In the genomic region with DNA sequence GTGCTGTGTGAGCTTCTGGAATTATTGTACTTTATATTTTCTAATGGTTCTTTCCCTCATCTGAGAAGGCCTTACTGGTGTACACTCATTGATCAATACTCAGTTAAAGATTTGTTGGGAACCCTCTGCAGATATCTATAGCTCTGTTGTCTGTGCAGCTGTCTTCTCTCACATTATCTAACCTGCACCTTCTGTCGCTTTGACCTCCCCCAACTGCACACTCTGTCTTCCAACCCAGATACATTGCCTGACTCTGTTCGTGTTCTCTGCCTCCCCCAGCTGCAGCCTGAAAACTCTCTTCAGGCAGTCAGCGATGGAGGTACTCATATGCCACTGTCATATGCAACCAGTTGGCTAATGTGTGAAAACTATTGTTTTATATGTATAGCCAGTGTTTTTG, we compare ENCODE assay signal across 28 cellular contexts.
"Had no signal": no experiment of that assay in that cellular context is flagged by ENCODE, and none has a peak within 500 bp of the region (broad histone marks: within the 10 kb centered on the region; RNA-seq: fewer than 3 reads in every experiment).

No MANE protein-coding gene starts in this region.

- DNase-seq: activated CD4-positive, alpha-beta memory T cell treated with anti-CD3 and anti-CD28 coated beads, Interleukin-2, amount 10 ng/mL, durations not matched to agents 7 days and 5 days; activated CD4-positive, alpha-beta T cell treated with anti-CD3 and anti-CD28 coated beads for 1 hour; activated CD4-positive, alpha-beta T cell treated with anti-CD3 and anti-CD28 coated beads for 4 hours; activated CD4-positive, alpha-beta T cell treated with anti-CD3 and anti-CD28 coated beads, Interleukin-2, amount 10 ng/mL, durations not matched to agents 7 days and 5 days; activated CD4-positive, alpha-beta T cell treated with anti-CD3 and anti-CD28 coated beads, Interleukin-2, amount 50 U/mL, for 4 hours; activated CD8-positive, alpha-beta memory T cell treated with anti-CD3 and anti-CD28 coated beads, Interleukin-2, amount 50 U/mL, for 48 hours; activated gamma-delta T cell; activated naive CD4-positive, alpha-beta T cell; activated naive CD4-positive, alpha-beta T cell treated with anti-CD3 and anti-CD28 coated beads, Interleukin-2, amount 10 ng/mL, durations not matched to agents 7 days and 5 days; activated naive CD8-positive, alpha-beta T cell treated with anti-CD3 and anti-CD28 coated beads, Interleukin-2, amount 10 ng/mL, durations not matched to agents 7 days and 5 days; activated T-cell treated with anti-CD3 and anti-CD28 coated beads for 4 hours; activated T-cell treated with anti-CD3 and anti-CD28 coated beads, Interleukin-2, amount 50 U/mL, for 24 hours; activated T-cell treated with anti-CD3 and anti-CD28 coated beads, Interleukin-2, amount 50 U/mL, for 72 hours; central memory CD4-positive, alpha-beta T cell; cerebellar nuclear complex; colonic mucosa; effector CD8-positive, alpha-beta T cell; esophagus squamous epithelium; foreskin melanocyte; heart left ventricle; T-helper 17 cell; T1000 had no signal

- H3K4me1 ChIP-seq: ascending aorta, breast epithelium, colonic mucosa, esophagus squamous epithelium, heart left ventricle had no signal

- H3K4me3 ChIP-seq: ascending aorta, breast epithelium, cardiac muscle cell, colonic mucosa, esophagus squamous epithelium, heart left ventricle had no signal

- H3K36me3 ChIP-seq: ascending aorta, breast epithelium, cardiac muscle cell, colonic mucosa, esophagus squamous epithelium, heart left ventricle had no signal

- H3K9me3 ChIP-seq: ascending aorta, breast epithelium, colonic mucosa, heart left ventricle had no signal

- H3K27me3 ChIP-seq: ascending aorta, breast epithelium, cardiac muscle cell, colonic mucosa, esophagus squamous epithelium, heart left ventricle had no signal

- H3K27ac ChIP-seq: ascending aorta, breast epithelium, cardiac muscle cell, colonic mucosa, epithelial cell of prostate, esophagus squamous epithelium, heart left ventricle had no signal

- ATAC-seq: activated naive CD4-positive, alpha-beta T cell treated with anti-CD3 and anti-CD28 coated beads, Interleukin-2, amount 50 U/mL, for 72 hours; activated T-cell treated with anti-CD3 and anti-CD28 coated beads, Interleukin-2, amount 50 U/mL, for 72 hours; heart left ventricle; T-helper 17 cell; WTC11 had no signal
